8 cellular contexts compared by ENCODE assay signal in the genomic region with DNA sequence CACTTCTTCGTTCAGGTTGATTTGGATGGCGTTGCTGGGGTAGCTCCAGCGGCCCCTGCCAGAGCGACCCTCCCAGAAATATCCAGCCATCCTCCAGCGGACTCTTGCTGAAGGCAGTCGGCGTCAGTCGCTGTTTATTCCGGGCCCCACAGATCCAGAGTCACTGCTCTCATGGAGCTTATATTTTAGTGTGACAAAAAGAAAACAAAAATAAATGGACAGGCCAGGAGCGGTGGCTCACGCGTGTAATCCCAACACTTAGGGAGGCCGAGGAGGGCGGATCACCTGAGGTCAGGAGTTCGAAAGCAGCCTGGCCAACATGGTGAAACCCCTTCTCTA. TPM values are rescaled to one million over a fixed set of nuclear protein-coding genes. Genes with fewer than 3 reads are reported as not detected.
DNase-seq lines count a peak whose midpoint lies in the region; ATAC-seq and TF ChIP-seq lines count a peak whose summit lies in the region.

No MANE protein-coding gene starts in this region.

- no peaks in the 10 kb centered on the region for H3K9me3 ChIP-seq in PC-9 (ENCODE audit: insufficient read depth, low read depth)
- H3K9me3 ChIP-seq in esophagus (ENCODE audit: control insufficient read depth in 2 of 2, insufficient read depth in 1 of 2, low read depth in 1 of 2, low read length in 1 of 2): no peaks in the 10 kb centered on the region
- no peaks in the 10 kb centered on the region for H3K9me3 ChIP-seq in osteoblast (ENCODE audit: low read depth, low read length)

- H3F3A ChIP-seq in PC-9 (ENCODE audit: insufficient read depth, low read depth): peaks cover 15% of the 10 kb centered on the region; the same call in 1 of the 2 replicates

- 5% methylated on average over 15 of the region's 15 CpGs for WGBS in esophagus, 2 donors

- POLR2A ChIA-PET in PC-9 (lab: Charles Lee; ENCODE audit: unreplicated experiment): interaction anchor here (0.6 kb wide), 1 partner anchor 11 kb away, joined by 5 read pairs; no protein-coding TSS in a partner anchor

- H3K36me3 ChIP-seq in PC-9 (ENCODE audit: low read depth) (no peaks in the 10 kb centered on the region), esophagus (ENCODE audit: control insufficient read depth in 2 of 2, insufficient read depth in 2 of 2, low read length in 1 of 2) (peaks cover 0 to 3% of the 10 kb centered on the region in 2 donors), osteoblast (ENCODE audit: insufficient read depth, low read length) (peaks cover 12% of the 10 kb centered on the region)

- peak; percentile 74 for DNase-seq in DMS53 (lab: John Stamatoyannopoulos, UW)
- DNase-seq in PC-9: no peak
- DNase-seq in osteoblast (ENCODE audit: insufficient read length, low spot score, missing footprints): no peak
- no peak for DNase-seq in NCI-H510A (lab: John Stamatoyannopoulos, UW)
- no peak for DNase-seq in NCI-H146 (lab: John Stamatoyannopoulos, UW)

- intact Hi-C loops in PC-9 (cut with micrococcal nuclease; ENCODE audit: unreplicated experiment): loop anchor here (1.0 kb wide), 1 partner anchor 115 kb away; the partner anchor contains the start of gene SYNJ1

- H4K20me1 ChIP-seq in PC-9 (ENCODE audit: insufficient read depth) (no peaks in the 10 kb centered on the region), osteoblast (ENCODE audit: insufficient read depth, low read length) (peaks cover 5% of the 10 kb centered on the region)

- H3K27ac ChIP-seq in PC-9 (peak overlapping the region; percentile 68), esophagus (ENCODE audit: low read depth in 2 of 2, low read length in 1 of 2) (peak overlapping the region; percentile 87 to 93), osteoblast (ENCODE audit: low read depth, low read length) (peak overlapping the region; percentile 97)

- H3K4me2 ChIP-seq in PC-9 (peak overlapping the region; percentile 92), osteoblast (ENCODE audit: insufficient read depth, low read length) (peak overlapping the region; percentile 93)

- ATAC-seq in GM18909 (IDR thresholded peaks at IDR 0.05; ENCODE audit: poor library complexity, unreplicated experiment): no peak
- ATAC-seq in HG02884 (IDR thresholded peaks at IDR 0.05; ENCODE audit: unreplicated experiment): no peak

- H3K79me2 ChIP-seq in PC-9 (ENCODE audit: low read depth) (peaks cover 22% of the 10 kb centered on the region), osteoblast (ENCODE audit: insufficient read depth, low read length) (peaks cover 25% of the 10 kb centered on the region)

- H3K4me3 ChIP-seq in PC-9: peak overlapping the region; percentile 90
- H3K4me3 ChIP-seq in esophagus (ENCODE audit: low read depth in 1 of 2, low read length in 2 of 2): peak overlapping the region; percentile 94 to 98
- peak overlapping the region; percentile 95 for H3K4me3 ChIP-seq in osteoblast (ENCODE audit: insufficient read depth, low read length)

- H3K9me2 ChIP-seq in PC-9 (ENCODE audit: insufficient read depth): no peaks in the 10 kb centered on the region

- no peaks in the 10 kb centered on the region for H3K27me3 ChIP-seq in PC-9 (ENCODE audit: insufficient read depth, low read depth)
- H3K27me3 ChIP-seq in esophagus (ENCODE audit: control insufficient read depth in 1 of 2, insufficient read depth in 2 of 2, low read length in 2 of 2): no peaks in the 10 kb centered on the region
- H3K27me3 ChIP-seq in osteoblast (ENCODE audit: insufficient read depth, low read length): no peaks in the 10 kb centered on the region

- TF ChIP-seq CTCF in PC-9 (conservative IDR thresholded peaks at IDR 0.05) (no peak), osteoblast (IDR thresholded peaks at IDR 0.05; ENCODE audit: extremely low read depth, low read depth, low read length) (no peak)

- CTCF ChIA-PET in PC-9 (lab: Charles Lee): no interaction called here

- H2AFZ ChIP-seq in PC-9: peak overlapping the region; percentile 96
- H2AFZ ChIP-seq in osteoblast (ENCODE audit: low read length): peak overlapping the region; percentile 97

- H3K4me1 ChIP-seq in PC-9 (replicated peaks; ENCODE audit: insufficient read depth) (peaks cover 8% of the 10 kb centered on the region; the same call in 1 of the 2 replicates), esophagus (ENCODE audit: control insufficient read depth in 2 of 2, insufficient read depth in 2 of 2, low read length in 1 of 2) (peaks cover 0 to 2% of the 10 kb centered on the region in 2 donors), osteoblast (ENCODE audit: insufficient read depth, low read length) (peaks cover 8% of the 10 kb centered on the region)

- TSS peak; percentile 86 for BruUV-seq in PC-9 (replicated peaks; lab: Mats Ljungman, UMichigan)

RNA-seq across cellular contexts. Expression of gene CFAP298, which starts 0.8 kb away (rescaled TPM):
- total RNA-seq in PC-9 (2021): 31.2 and 35.5 TPM in 2 replicates
- polyA plus RNA-seq in esophagus: 10 to 100 TPM; 36.1 to 47.3 TPM
- 14.7 and 14.8 TPM in 2 replicates for total RNA-seq in osteoblast

RNA-seq across cellular contexts. Expression of gene TCP10L, which starts 27.6 kb away (rescaled TPM):
- 0.68 TPM in 1 of 2 replicates, not detected in the other for total RNA-seq in PC-9 (2021)
- polyA plus RNA-seq in esophagus: under 1 TPM; 0.15 to 0.67 TPM
- 0.72 TPM in 1 of 2 replicates, not detected in the other for total RNA-seq in osteoblast
